Comparison of ENCODE assay signal across 1 cellular context in the genomic region with DNA sequence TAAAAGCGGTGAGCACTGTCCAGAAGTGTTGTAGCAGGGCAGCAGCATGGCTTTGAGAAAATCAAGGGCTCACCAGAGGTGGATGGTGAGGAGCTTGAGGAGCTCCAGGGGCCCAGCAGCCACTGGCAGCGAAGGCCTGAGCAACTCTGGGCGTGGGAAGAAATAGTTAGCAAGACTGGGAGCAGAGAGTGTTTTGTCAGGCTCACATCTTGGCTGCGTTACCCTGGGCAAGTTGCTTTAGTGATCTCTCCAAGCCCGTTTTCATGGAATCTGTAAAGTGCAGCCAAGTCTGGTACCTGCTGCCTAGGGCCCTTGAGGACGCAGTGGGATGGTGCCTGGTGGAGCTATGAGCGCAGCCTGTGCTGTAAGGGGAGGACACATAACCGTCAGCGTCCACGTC.
TF ChIP-seq lines count a peak whose summit lies in the region.

No MANE protein-coding gene starts in this region.

TF ChIP-seq in IMR-90, 13 proteins besides CTCF, POLR2A, EP300 and RAD21 (continued from another document):
- TF ChIP-seq, protein P1, sequence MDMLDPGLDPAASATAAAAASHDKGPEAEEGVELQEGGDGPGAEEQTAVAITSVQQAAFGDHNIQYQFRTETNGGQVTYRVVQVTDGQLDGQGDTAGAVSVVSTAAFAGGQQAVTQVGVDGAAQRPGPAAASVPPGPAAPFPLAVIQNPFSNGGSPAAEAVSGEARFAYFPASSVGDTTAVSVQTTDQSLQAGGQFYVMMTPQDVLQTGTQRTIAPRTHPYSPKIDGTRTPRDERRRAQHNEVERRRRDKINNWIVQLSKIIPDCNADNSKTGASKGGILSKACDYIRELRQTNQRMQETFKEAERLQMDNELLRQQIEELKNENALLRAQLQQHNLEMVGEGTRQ (IDR thresholded peaks at IDR 0.05; ENCODE audit: low read depth, low read length), result no peak
